15 cellular contexts compared by ENCODE assay signal in genomic region chr14:75262641-75263040, GRCh38. TPM values are rescaled to one million over a fixed set of nuclear protein-coding genes. Genes with fewer than 3 reads are reported as not detected.
DNase-seq lines count a peak whose midpoint lies in the region; ATAC-seq and TF ChIP-seq lines count a peak whose summit lies in the region.
"Had no signal": no experiment of that assay in that cellular context is flagged by ENCODE, and none has a peak within 500 bp of the region (broad histone marks: within the 10 kb centered on the region; RNA-seq: fewer than 3 reads in every experiment).

No MANE protein-coding gene starts in this region.

- 96 to 98% methylated on average over 2 of the region's 2 CpGs for WGBS in sigmoid colon, 2 donors

- no peaks in the 10 kb centered on the region for H3K36me3 ChIP-seq in sigmoid colon
- H3K36me3 ChIP-seq: BE2C had no signal

- no peak overlapping the region for H3K27ac ChIP-seq in CD4-positive, alpha-beta T cell (ENCODE audit: low read depth, low read length)
- H3K27ac ChIP-seq in sigmoid colon (no peak overlapping the region), foreskin keratinocyte (no peak overlapping the region)

- no peaks in the 10 kb centered on the region for H3K9me3 ChIP-seq in CD4-positive, alpha-beta T cell (ENCODE audit: control insufficient read depth, low read length)
- H3K9me3 ChIP-seq in T-helper 17 cell (ENCODE audit: control insufficient read depth, low read length, poor library complexity, severe bottlenecking) = no peaks in the 10 kb centered on the region
- no peaks in the 10 kb centered on the region for H3K9me3 ChIP-seq in sigmoid colon
- H3K9me3 ChIP-seq: BE2C had no signal

- peaks cover 25% of the 10 kb centered on the region for H3K4me1 Mint-ChIP-seq in CD4-positive, alpha-beta T cell (ENCODE audit: low read depth)
- H3K4me1 Mint-ChIP-seq in T-helper 17 cell (peaks cover 20% of the 10 kb centered on the region), neural crest cell (peaks cover 20% of the 10 kb centered on the region)

- intact Hi-C loops in CD4-positive, alpha-beta T cell (cut with DNase I, micrococcal nuclease) = no loop called here
- intact Hi-C loops in sigmoid colon (cut with DNase I) = no loop called here
- intact Hi-C loops in head of caudate nucleus (cut with DNase I) = no loop called here

- H3K4me3 ChIP-seq in sigmoid colon = no peak overlapping the region
- H3K4me3 ChIP-seq: GM23338 had no signal

- no peak for DNase-seq in CD4-positive, alpha-beta T cell
- DNase-seq in T-helper 17 cell (no peak), neural crest cell (ENCODE audit: low read depth, low spot score) (no peak), sigmoid colon (peak; percentile 12), head of caudate nucleus (no peak), foreskin keratinocyte (no peak)
- DNase-seq: ACHN; BE2C; C1 segment of cervical spinal cord; CD4-positive, alpha-beta memory T cell; DMS79 treated with DMSO at 0.1 percent for 48 hours; GF-D8; H7 had no signal

- no peak for TF ChIP-seq POLR2A in sigmoid colon (IDR thresholded peaks at IDR 0.05)

- no peak for TF ChIP-seq CTCF in CD4-positive, alpha-beta T cell (IDR thresholded peaks at IDR 0.05)
- TF ChIP-seq CTCF in neural crest cell (conservative IDR thresholded peaks at IDR 0.05) = no peak
- TF ChIP-seq CTCF in sigmoid colon (IDR thresholded peaks at IDR 0.05) = no peak
- no peak for TF ChIP-seq CTCF in foreskin keratinocyte (conservative IDR thresholded peaks at IDR 0.05)

- no peaks in the 10 kb centered on the region for H3K9me3 Mint-ChIP-seq in CD4-positive, alpha-beta T cell
- no peaks in the 10 kb centered on the region for H3K9me3 Mint-ChIP-seq in neural crest cell
- H3K9me3 Mint-ChIP-seq: CD4-positive, alpha-beta memory T cell; GM23338 had no signal

- peaks cover 0 to 38% (median 31%) of the 10 kb centered on the region in 4 donors for H3K4me1 ChIP-seq in sigmoid colon
- H3K4me1 ChIP-seq in foreskin keratinocyte = peaks cover 21% of the 10 kb centered on the region

- no peak overlapping the region for H3K4me3 Mint-ChIP-seq in CD4-positive, alpha-beta T cell
- H3K4me3 Mint-ChIP-seq in T-helper 17 cell = no peak overlapping the region
- H3K4me3 Mint-ChIP-seq in neural crest cell = no peak overlapping the region
- H3K4me3 Mint-ChIP-seq: CD4-positive, alpha-beta memory T cell; GM23338 had no signal

- POLR2A ChIA-PET in CD4-positive, alpha-beta T cell (lab: Charles Lee) = no interaction called here

- H3K27me3 ChIP-seq in CD4-positive, alpha-beta T cell (ENCODE audit: control insufficient read depth, insufficient read depth, low read length) = no peaks in the 10 kb centered on the region
- H3K27me3 ChIP-seq in sigmoid colon (no peaks in the 10 kb centered on the region), foreskin keratinocyte (no peaks in the 10 kb centered on the region)
- H3K27me3 ChIP-seq: BE2C had no signal

- H3K27ac Mint-ChIP-seq in CD4-positive, alpha-beta T cell = peak overlapping the region; percentile 30
- H3K27ac Mint-ChIP-seq in T-helper 17 cell = peak overlapping the region; percentile 99
- peak overlapping the region; percentile 62 for H3K27ac Mint-ChIP-seq in neural crest cell (ENCODE audit: unreplicated experiment)
- H3K27ac Mint-ChIP-seq: GM23338 had no signal

- no peak for TF ChIP-seq EP300 in sigmoid colon (IDR thresholded peaks at IDR 0.05)

- H3K27me3 Mint-ChIP-seq in CD4-positive, alpha-beta T cell = no peaks in the 10 kb centered on the region
- no peaks in the 10 kb centered on the region for H3K27me3 Mint-ChIP-seq in T-helper 17 cell
- H3K27me3 Mint-ChIP-seq in neural crest cell (ENCODE audit: low read depth) = no peaks in the 10 kb centered on the region

- no peak for ATAC-seq in CD4-positive, alpha-beta T cell (ENCODE audit: poor library complexity)
- no peak for ATAC-seq in T-helper 17 cell
- no peak for ATAC-seq in HG03135 (IDR thresholded peaks at IDR 0.05; ENCODE audit: unreplicated experiment)
- no peak for ATAC-seq in foreskin keratinocyte
- ATAC-seq: GM23338 had no signal

- no peaks in the 10 kb centered on the region for H3K36me3 Mint-ChIP-seq in CD4-positive, alpha-beta T cell (ENCODE audit: low read depth)
- H3K36me3 Mint-ChIP-seq in T-helper 17 cell (ENCODE audit: low read depth) (no peaks in the 10 kb centered on the region), neural crest cell (ENCODE audit: low read depth) (no peaks in the 10 kb centered on the region)
- H3K36me3 Mint-ChIP-seq: CD4-positive, alpha-beta memory T cell had no signal

- CTCF ChIA-PET in CD4-positive, alpha-beta T cell (lab: Charles Lee) = no interaction called here

RNA-seq across cellular contexts. Expression of gene FOS, which starts 16.0 kb away (rescaled TPM):
- 1,000 to 10,000 TPM; 1,565 to 1,685 TPM for total RNA-seq in CD4-positive, alpha-beta T cell
- 1,000 to 10,000 TPM; 2,179 to 4,074 TPM for total RNA-seq in T-helper 17 cell
- 3.8 and 5.8 TPM in 2 replicates for total RNA-seq in neural crest cell
- total RNA-seq in sigmoid colon = 1,000 to 10,000 TPM in 1 of 4 donors, 100 to 1,000 TPM in 3; 172 to 1,048 (median 650) TPM
- polyA plus RNA-seq in sigmoid colon = 100 to 1,000 TPM; 108 to 374 (median 306) TPM
- 59.6 and 63.2 TPM in 2 replicates for total RNA-seq in foreskin keratinocyte
- 24.5 and 33.4 TPM in 2 replicates for polyA plus RNA-seq in foreskin keratinocyte

Comparison
In these comparisons a context has a peak if more than half of its experiments do, and no peak if none do; other contexts are left out.
1. H3K27ac Mint-ChIP-seq: peak in every context shown above with its lines; median percentile 99 in T-helper 17 cell; 62 in neural crest cell; 30 in CD4-positive, alpha-beta T cell.